ENCODE assay signal across 1 cellular context in genomic region chr13:99658266-99658991, GRCh38.
TF ChIP-seq lines count a peak whose summit lies in the region.

No MANE protein-coding gene starts in this region.

TF ChIP-seq in GM12878, 131 proteins besides CTCF, POLR2A, EP300 and RAD21 (continued from another document):
- TF ChIP-seq KAT2A (conservative IDR thresholded peaks at IDR 0.05; ENCODE audit: control insufficient read depth, low read depth, low read length) = no peak
- 0 out of 2 replicates have a peak, but pooled peaks have one; percentile 27 for TF ChIP-seq CBFB (IDR thresholded peaks at IDR 0.05; ENCODE audit: low read depth)
- no peak for TF ChIP-seq IRF4 (IDR thresholded peaks at IDR 0.05; ENCODE audit: low read depth, low read length)
- no peak for TF ChIP-seq ZNF687 (IDR thresholded peaks at IDR 0.05)
- TF ChIP-seq, protein P1, sequence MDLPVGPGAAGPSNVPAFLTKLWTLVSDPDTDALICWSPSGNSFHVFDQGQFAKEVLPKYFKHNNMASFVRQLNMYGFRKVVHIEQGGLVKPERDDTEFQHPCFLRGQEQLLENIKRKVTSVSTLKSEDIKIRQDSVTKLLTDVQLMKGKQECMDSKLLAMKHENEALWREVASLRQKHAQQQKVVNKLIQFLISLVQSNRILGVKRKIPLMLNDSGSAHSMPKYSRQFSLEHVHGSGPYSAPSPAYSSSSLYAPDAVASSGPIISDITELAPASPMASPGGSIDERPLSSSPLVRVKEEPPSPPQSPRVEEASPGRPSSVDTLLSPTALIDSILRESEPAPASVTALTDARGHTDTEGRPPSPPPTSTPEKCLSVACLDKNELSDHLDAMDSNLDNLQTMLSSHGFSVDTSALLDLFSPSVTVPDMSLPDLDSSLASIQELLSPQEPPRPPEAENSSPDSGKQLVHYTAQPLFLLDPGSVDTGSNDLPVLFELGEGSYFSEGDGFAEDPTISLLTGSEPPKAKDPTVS (IDR thresholded peaks at IDR 0.05; ENCODE audit: low read depth, low read length) = no peak
- TF ChIP-seq HDGF (IDR thresholded peaks at IDR 0.05) = no peak
- TF ChIP-seq IKZF2 (IDR thresholded peaks at IDR 0.05) = no peak
- TF ChIP-seq ZBED1 (IDR thresholded peaks at IDR 0.05; ENCODE audit: borderline replicate concordance) = no peak
- no peak for TF ChIP-seq ESRRA (IDR thresholded peaks at IDR 0.05; ENCODE audit: low read length)
- no peak for TF ChIP-seq USF2 (IDR thresholded peaks at IDR 0.05; ENCODE audit: borderline replicate concordance, low read depth, low read length)
- TF ChIP-seq CEBPB (IDR thresholded peaks at IDR 0.05; ENCODE audit: borderline replicate concordance in 1 of 2, low read depth in 2 of 2, low read length in 2 of 2) = no peak
- TF ChIP-seq NFIC (IDR thresholded peaks at IDR 0.05; ENCODE audit: low read depth, low read length) = no peak
- no peak for TF ChIP-seq SPI1 (IDR thresholded peaks at IDR 0.05; ENCODE audit: borderline replicate concordance, insufficient read depth, low read depth, low read length)
- TF ChIP-seq SP1 (IDR thresholded peaks at IDR 0.05; ENCODE audit: low read depth, low read length) = no peak
- no peak for TF ChIP-seq ZNF24 (IDR thresholded peaks at IDR 0.05)
- no peak for TF ChIP-seq MTA3 (IDR thresholded peaks at IDR 0.05; ENCODE audit: borderline replicate concordance, low read length)
- no peak for TF ChIP-seq ZBTB33 (IDR thresholded peaks at IDR 0.05)
- TF ChIP-seq TCF3 (IDR thresholded peaks at IDR 0.05; ENCODE audit: borderline replicate concordance, insufficient read depth, low read depth, low read length) = no peak
- TF ChIP-seq, protein P2, sequence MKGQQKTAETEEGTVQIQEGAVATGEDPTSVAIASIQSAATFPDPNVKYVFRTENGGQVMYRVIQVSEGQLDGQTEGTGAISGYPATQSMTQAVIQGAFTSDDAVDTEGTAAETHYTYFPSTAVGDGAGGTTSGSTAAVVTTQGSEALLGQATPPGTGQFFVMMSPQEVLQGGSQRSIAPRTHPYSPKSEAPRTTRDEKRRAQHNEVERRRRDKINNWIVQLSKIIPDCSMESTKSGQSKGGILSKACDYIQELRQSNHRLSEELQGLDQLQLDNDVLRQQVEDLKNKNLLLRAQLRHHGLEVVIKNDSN (IDR thresholded peaks at IDR 0.05; ENCODE audit: borderline replicate concordance, extremely low read length, insufficient read depth, low read depth, low read length) = no peak
- TF ChIP-seq CREB1 (IDR thresholded peaks at IDR 0.05; ENCODE audit: low read depth) = no peak
- TF ChIP-seq NR2C2 (IDR thresholded peaks at IDR 0.05; ENCODE audit: borderline replicate concordance, control insufficient read depth, insufficient read length, low read depth) = no peak
- TF ChIP-seq YY1 (IDR thresholded peaks at IDR 0.05; ENCODE audit: low read depth, low read length) = peak; percentile 83
- no peak for TF ChIP-seq TAF1 (IDR thresholded peaks at IDR 0.05; ENCODE audit: borderline replicate concordance, low read depth, low read length)
- TF ChIP-seq NFXL1 (IDR thresholded peaks at IDR 0.05; ENCODE audit: borderline replicate concordance) = no peak
- TF ChIP-seq EZH2 (IDR thresholded peaks at IDR 0.05; ENCODE audit: borderline replicate concordance, control insufficient read depth, low read depth, low read length) = no peak
- no peak for TF ChIP-seq SRF (IDR thresholded peaks at IDR 0.05; ENCODE audit: low read depth in 2 of 2, low read length in 2 of 2)
- TF ChIP-seq DPF2 (IDR thresholded peaks at IDR 0.05) = no peak
- TF ChIP-seq POU2F2 (IDR thresholded peaks at IDR 0.05; ENCODE audit: borderline replicate concordance, low read depth, low read length) = 0 out of 3 replicates have a peak, but pooled peaks have one; percentile 23
- TF ChIP-seq RELA (IDR thresholded peaks at IDR 0.05; ENCODE audit: borderline replicate concordance, partially characterized antibody) = no peak
- TF ChIP-seq PKNOX1 (IDR thresholded peaks at IDR 0.05) = no peak
- TF ChIP-seq SREBF2 (IDR thresholded peaks at IDR 0.05; ENCODE audit: low read length) = no peak
- TF ChIP-seq ZNF217 (IDR thresholded peaks at IDR 0.05) = no peak
- TF ChIP-seq, protein P3, sequence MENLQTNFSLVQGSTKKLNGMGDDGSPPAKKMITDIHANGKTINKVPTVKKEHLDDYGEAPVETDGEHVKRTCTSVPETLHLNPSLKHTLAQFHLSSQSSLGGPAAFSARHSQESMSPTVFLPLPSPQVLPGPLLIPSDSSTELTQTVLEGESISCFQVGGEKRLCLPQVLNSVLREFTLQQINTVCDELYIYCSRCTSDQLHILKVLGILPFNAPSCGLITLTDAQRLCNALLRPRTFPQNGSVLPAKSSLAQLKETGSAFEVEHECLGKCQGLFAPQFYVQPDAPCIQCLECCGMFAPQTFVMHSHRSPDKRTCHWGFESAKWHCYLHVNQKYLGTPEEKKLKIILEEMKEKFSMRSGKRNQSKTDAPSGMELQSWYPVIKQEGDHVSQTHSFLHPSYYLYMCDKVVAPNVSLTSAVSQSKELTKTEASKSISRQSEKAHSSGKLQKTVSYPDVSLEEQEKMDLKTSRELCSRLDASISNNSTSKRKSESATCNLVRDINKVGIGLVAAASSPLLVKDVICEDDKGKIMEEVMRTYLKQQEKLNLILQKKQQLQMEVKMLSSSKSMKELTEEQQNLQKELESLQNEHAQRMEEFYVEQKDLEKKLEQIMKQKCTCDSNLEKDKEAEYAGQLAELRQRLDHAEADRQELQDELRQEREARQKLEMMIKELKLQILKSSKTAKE (IDR thresholded peaks at IDR 0.05; ENCODE audit: low read depth, poor library complexity, severe bottlenecking) = no peak
TF ChIP-seq in GM12878: peak in this region for 7.
